In genomic region chr15:57326196-57326595, GRCh38 we compare ENCODE assay signal across 18 cellular contexts. TPM values are rescaled to one million over a fixed set of nuclear protein-coding genes. Genes with fewer than 3 reads are reported as not detected.
DNase-seq lines count a peak whose midpoint lies in the region; ATAC-seq and TF ChIP-seq lines count a peak whose summit lies in the region.
"Had no signal": no experiment of that assay in that cellular context is flagged by ENCODE, and none has a peak within 500 bp of the region (broad histone marks: within the 10 kb centered on the region; RNA-seq: fewer than 3 reads in every experiment).

No MANE protein-coding gene starts in this region.

- no peak overlapping the region for H4K8ac ChIP-seq in mesendoderm (ENCODE audit: low read depth, low read length)

- H3K56ac ChIP-seq in mesendoderm (ENCODE audit: low read length), result peak overlapping the region; percentile 45

- H3K4me3 Mint-ChIP-seq in Caco-2 (ENCODE audit: unreplicated experiment) (no peak overlapping the region), neural progenitor cell (no peak overlapping the region)
- H3K4me3 Mint-ChIP-seq: B cell; CD8-positive, alpha-beta T cell; IgD-negative memory B cell had no signal

- TF ChIP-seq CTCF in Caco-2 (IDR thresholded peaks at IDR 0.05; ENCODE audit: insufficient read depth in 1 of 2, low read depth in 1 of 2, low read length in 1 of 2, severe bottlenecking in 1 of 2, unreplicated experiment in 1 of 2) (no peak), Peyer's patch (IDR thresholded peaks at IDR 0.05) (no peak), neural progenitor cell (IDR thresholded peaks at IDR 0.05) (no peak)

- no peaks in the 10 kb centered on the region for H4K20me1 ChIP-seq in neural progenitor cell (ENCODE audit: low read depth)
- H4K20me1 ChIP-seq: BLaER1 treated with 17β-estradiol and CSF1 and Interleukin-3, amounts not matched to agents 10 nM and 100 nM had no signal

- H3K79me1 ChIP-seq in mesendoderm (ENCODE audit: low read length), result no peaks in the 10 kb centered on the region

- H3K36me3 Mint-ChIP-seq in Caco-2 (ENCODE audit: insufficient read depth, unreplicated experiment) (no peaks in the 10 kb centered on the region), neural progenitor cell (no peaks in the 10 kb centered on the region)
- H3K36me3 Mint-ChIP-seq: CD8-positive, alpha-beta T cell; IgD-negative memory B cell had no signal

- no peak overlapping the region for H2AK5ac ChIP-seq in mesendoderm (ENCODE audit: low read length)

- WGBS in mesendoderm (ENCODE audit: extremely low coverage, insufficient coverage, low lambda C conversion rate), result no CpG with 5 or more reads among the region's 23 CpGs

- H3K27ac Mint-ChIP-seq in Caco-2 (ENCODE audit: unreplicated experiment) (peak overlapping the region; percentile 37), neural progenitor cell (peak overlapping the region; percentile 9)
- H3K27ac Mint-ChIP-seq: B cell; CD8-positive, alpha-beta T cell; IgD-negative memory B cell had no signal

- H3K4me3 ChIP-seq in Caco-2 (ENCODE audit: low read depth, low read length), result no peak overlapping the region
- H3K4me3 ChIP-seq in Peyer's patch, result no peak overlapping the region
- H3K4me3 ChIP-seq in mesendoderm (ENCODE audit: low read length), result no peak overlapping the region
- H3K4me3 ChIP-seq in neural progenitor cell, result no peak overlapping the region
- H3K4me3 ChIP-seq: BLaER1 treated with 17β-estradiol and CSF1 and Interleukin-3, amounts not matched to agents 10 nM and 100 nM; HAP-1 had no signal

- DNase-seq in Caco-2 (no peak), Peyer's patch (peak in 2 of 3 donors; percentile 63 to 70), mesendoderm (no peak), neural progenitor cell (ENCODE audit: low spot score) (no peak), germinal center (ENCODE audit: low spot score) (no peak), NCI-H2029 (lab: John Stamatoyannopoulos, UW) (no peak), NCI-H82 (lab: John Stamatoyannopoulos, UW) (no peak), left lobe of liver (ENCODE audit: low spot score) (no peak)
- DNase-seq: 8988T; CD8-positive, alpha-beta T cell; DMS 273 treated with DMSO at 0.1 percent for 48 hours; DND-41; EL had no signal

- BruUV-seq in Caco-2 (replicated peaks; lab: Mats Ljungman, UMichigan), result no TSS peak

- no peak overlapping the region for H2BK120ac ChIP-seq in mesendoderm (ENCODE audit: low read depth, low read length)

- no peak overlapping the region for H3K4me2 ChIP-seq in mesendoderm (ENCODE audit: low read length)
- H3K4me2 ChIP-seq in neural progenitor cell, result no peak overlapping the region
- H3K4me2 ChIP-seq: BLaER1 treated with 17β-estradiol and CSF1 and Interleukin-3, amounts not matched to agents 10 nM and 100 nM had no signal

- no peak overlapping the region for H2AFZ ChIP-seq in neural progenitor cell (replicated peaks)

- CTCF ChIA-PET in Caco-2 (lab: Charles Lee), result no interaction called here

- H3K9me3 Mint-ChIP-seq in Caco-2 (ENCODE audit: unreplicated experiment) (no peaks in the 10 kb centered on the region), neural progenitor cell (peaks cover 2% of the 10 kb centered on the region)
- H3K9me3 Mint-ChIP-seq: CD8-positive, alpha-beta T cell; IgD-negative memory B cell had no signal

- H3K79me2 ChIP-seq in mesendoderm (ENCODE audit: control insufficient read depth, insufficient read depth, low read length), result no peaks in the 10 kb centered on the region
- no peaks in the 10 kb centered on the region for H3K79me2 ChIP-seq in neural progenitor cell (ENCODE audit: low read depth)

- no peak overlapping the region for H3K18ac ChIP-seq in mesendoderm (ENCODE audit: low read length)

- H3K27me3 ChIP-seq in Caco-2 (replicated peaks; ENCODE audit: control insufficient read depth, insufficient read depth, low read length) (no peaks in the 10 kb centered on the region), Peyer's patch (no peaks in the 10 kb centered on the region), mesendoderm (ENCODE audit: insufficient read depth, low read length, poor library complexity) (no peaks in the 10 kb centered on the region), neural progenitor cell (no peaks in the 10 kb centered on the region)
- H3K27me3 ChIP-seq: BLaER1 treated with 17β-estradiol and CSF1 and Interleukin-3, amounts not matched to agents 10 nM and 100 nM had no signal

- H2BK5ac ChIP-seq in mesendoderm (ENCODE audit: low read length), result no peak overlapping the region

- H3K9me3 ChIP-seq in Caco-2 (no peaks in the 10 kb centered on the region), Peyer's patch (no peaks in the 10 kb centered on the region), neural progenitor cell (ENCODE audit: low read depth) (no peaks in the 10 kb centered on the region)
- H3K9me3 ChIP-seq: BLaER1 treated with 17β-estradiol and CSF1 and Interleukin-3, amounts not matched to agents 10 nM and 100 nM; HAP-1 had no signal

- H3F3A ChIP-seq in neural progenitor cell (ENCODE audit: low read depth), result peaks cover 5% of the 10 kb centered on the region

- no peaks in the 10 kb centered on the region for H3K27me3 Mint-ChIP-seq in Caco-2 (ENCODE audit: insufficient read depth, unreplicated experiment)
- H3K27me3 Mint-ChIP-seq in neural progenitor cell (ENCODE audit: insufficient read depth, low read depth), result peaks cover 3% of the 10 kb centered on the region

- H3K9ac ChIP-seq in mesendoderm (ENCODE audit: low read length) (no peak overlapping the region), neural progenitor cell (no peak overlapping the region)
- H3K9ac ChIP-seq: BLaER1 treated with 17β-estradiol and CSF1 and Interleukin-3, amounts not matched to agents 10 nM and 100 nM had no signal

- H3K36me3 ChIP-seq in Caco-2 (ENCODE audit: control insufficient read depth, insufficient read depth, low read length) (no peaks in the 10 kb centered on the region), Peyer's patch (no peaks in the 10 kb centered on the region), mesendoderm (ENCODE audit: control insufficient read depth, insufficient read depth, low read length) (no peaks in the 10 kb centered on the region), neural progenitor cell (no peaks in the 10 kb centered on the region)
- H3K36me3 ChIP-seq: BLaER1 treated with 17β-estradiol and CSF1 and Interleukin-3, amounts not matched to agents 10 nM and 100 nM; HAP-1 had no signal

- H2BK15ac ChIP-seq in mesendoderm (replicated peaks; ENCODE audit: low read depth), result no peak overlapping the region

- peaks cover 32% of the 10 kb centered on the region for H3K4me1 ChIP-seq in Caco-2
- peaks cover 0 to 26% (median 4%) of the 10 kb centered on the region in 4 donors for H3K4me1 ChIP-seq in Peyer's patch
- H3K4me1 ChIP-seq in mesendoderm (ENCODE audit: control insufficient read depth, low read depth, low read length), result peaks cover 15% of the 10 kb centered on the region
- peaks cover 18% of the 10 kb centered on the region for H3K4me1 ChIP-seq in neural progenitor cell

- no peak overlapping the region for H3K4ac ChIP-seq in mesendoderm (ENCODE audit: low read depth, low read length)

- H3K27ac ChIP-seq in Peyer's patch (peak overlapping the region in 3 of 4 donors; percentile 67 to 94 (median 81)), mesendoderm (ENCODE audit: low read depth, low read length) (no peak overlapping the region), neural progenitor cell (no peak overlapping the region)
- H3K27ac ChIP-seq: BLaER1 treated with 17β-estradiol and CSF1 and Interleukin-3, amounts not matched to agents 10 nM and 100 nM; HL-60 had no signal

- POLR2A ChIA-PET in Caco-2 (lab: Charles Lee), result no interaction called here

- no peak for ATAC-seq in left lobe of liver
- ATAC-seq: CD8-positive, alpha-beta T cell had no signal

- no peak for TF ChIP-seq POLR2A in Peyer's patch (IDR thresholded peaks at IDR 0.05)

- H4K5ac ChIP-seq in mesendoderm (ENCODE audit: low read length), result no peak overlapping the region

- H3K4me1 Mint-ChIP-seq in Caco-2 (ENCODE audit: low read depth, unreplicated experiment) (no peaks in the 10 kb centered on the region), neural progenitor cell (peaks cover 30% of the 10 kb centered on the region)

- no peak overlapping the region for H3K23ac ChIP-seq in mesendoderm (ENCODE audit: low read length)

- intact Hi-C loops in Caco-2 (cut with micrococcal nuclease; ENCODE audit: unreplicated experiment), result no loop called here

RNA-seq across cellular contexts. Expression of gene CGNL1, which starts 50.1 kb away (rescaled TPM):
- total RNA-seq in Caco-2 (2022) (8.3 and 9.4 TPM in 2 replicates), Peyer's patch (1 to 10 TPM; 1.2 to 9.9 (median 2.1) TPM), neural progenitor cell (ENCODE audit: low replicate concordance) (3.0 and 4.0 TPM in 2 replicates), left lobe of liver (42.9 TPM)
- polyA plus RNA-seq in mesendoderm (2013, experiment 1 of 2), result 8.1 TPM
- polyA plus RNA-seq in mesendoderm (2013, experiment 2 of 2), result 8.8 TPM
- total RNA-seq: CD8-positive, alpha-beta T cell had no signal

Comparison
In these comparisons a context has a peak if more than half of its experiments do, and no peak if none do; other contexts are left out.
1. DNase-seq: peak in Peyer's patch (2 of 3); none in Caco-2 (0 of 2), mesendoderm (single experiment), neural progenitor cell (single experiment), germinal center (single experiment), NCI-H2029 (single experiment), NCI-H82 (single experiment) and left lobe of liver (single experiment).
2. H3K27ac ChIP-seq: peak in Peyer's patch (3 of 4); none in mesendoderm (single experiment) and neural progenitor cell (single experiment).